8 cellular contexts compared by ENCODE assay signal in genomic region chr1:201539561-201540404, GRCh38. TPM values are rescaled to one million over a fixed set of nuclear protein-coding genes. Genes with fewer than 3 reads are reported as not detected.
DNase-seq lines count a peak whose midpoint lies in the region; ATAC-seq and TF ChIP-seq lines count a peak whose summit lies in the region.

No MANE protein-coding gene starts in this region.

- CTCF ChIA-PET in PC-3 (lab: Charles Lee) = interaction anchor here (0.8 to 0.9 kb wide), 2 partner anchors 20 to 136 kb away, joined by 3 read pairs; no protein-coding TSS in a partner anchor

- H3K27ac Mint-ChIP-seq in stimulated activated naive B cell treated with anti-CD40 and anti-IgM and Interleukin-4, amounts not matched to agents 10 μg/mL and 1 μg/mL and 100 μg/mL, for 72 hours = no peak overlapping the region

- H3K27me3 ChIP-seq in PC-3 (ENCODE audit: low read length) = no peaks in the 10 kb centered on the region

- ATAC-seq in PC-3 (peak; percentile 32), left lobe of liver (peak; percentile 38), GM19452 (IDR thresholded peaks at IDR 0.05; ENCODE audit: unreplicated experiment) (no peak), HG02678 (IDR thresholded peaks at IDR 0.05; ENCODE audit: unreplicated experiment) (no peak)
- ATAC-seq in stimulated activated naive B cell treated with anti-CD40 and anti-IgM and Interleukin-4, amounts not matched to agents 10 μg/mL and 1 μg/mL and 100 μg/mL, for 72 hours (replicated peaks) = peak; percentile 13 to 14

- H3K79me2 ChIP-seq in PC-3 (ENCODE audit: low read length) = no peaks in the 10 kb centered on the region

- TF ChIP-seq CTCF in PC-3 (conservative IDR thresholded peaks at IDR 0.05; ENCODE audit: low read depth, low read length) = no peak

- H3K4me1 Mint-ChIP-seq in stimulated activated naive B cell treated with anti-CD40 and anti-IgM and Interleukin-4, amounts not matched to agents 10 μg/mL and 1 μg/mL and 100 μg/mL, for 72 hours = peaks cover 36 to 53% of the 10 kb centered on the region in 2 donors

- intact Hi-C loops in PC-3 (cut with micrococcal nuclease) = no loop called here

- peak overlapping the region; percentile 79 for H3K4me3 ChIP-seq in PC-3 (ENCODE audit: low read length)

- no peaks in the 10 kb centered on the region for H4K20me1 ChIP-seq in PC-3 (ENCODE audit: low read length)

- no peaks in the 10 kb centered on the region for H3K9me2 ChIP-seq in PC-3 (replicated peaks; ENCODE audit: low read length)

- H3K9me3 ChIP-seq in PC-3 (ENCODE audit: low read length) = no peaks in the 10 kb centered on the region

- no peak overlapping the region for H3K27ac ChIP-seq in PC-3 (ENCODE audit: low read length)

- peak overlapping the region; percentile 62 to 81 for H3K4me3 Mint-ChIP-seq in stimulated activated naive B cell treated with anti-CD40 and anti-IgM and Interleukin-4, amounts not matched to agents 10 μg/mL and 1 μg/mL and 100 μg/mL, for 72 hours

- BruUV-seq in PC-3 (replicated peaks; lab: Mats Ljungman, UMichigan) = TSS peak; percentile 38

- H3K36me3 Mint-ChIP-seq in stimulated activated naive B cell treated with anti-CD40 and anti-IgM and Interleukin-4, amounts not matched to agents 10 μg/mL and 1 μg/mL and 100 μg/mL, for 72 hours = no peaks in the 10 kb centered on the region

- H3K4me2 ChIP-seq in PC-3 (ENCODE audit: low read length) = peak overlapping the region; percentile 90

- H3K36me3 ChIP-seq in PC-3 (ENCODE audit: low read depth, low read length) = no peaks in the 10 kb centered on the region

- peaks cover 59 to 63% of the 10 kb centered on the region in 2 donors for H3K27me3 Mint-ChIP-seq in stimulated activated naive B cell treated with anti-CD40 and anti-IgM and Interleukin-4, amounts not matched to agents 10 μg/mL and 1 μg/mL and 100 μg/mL, for 72 hours

- no peaks in the 10 kb centered on the region for H3K9me3 Mint-ChIP-seq in stimulated activated naive B cell treated with anti-CD40 and anti-IgM and Interleukin-4, amounts not matched to agents 10 μg/mL and 1 μg/mL and 100 μg/mL, for 72 hours

- H3K4me1 ChIP-seq in PC-3 (ENCODE audit: insufficient read depth, low read length) = peaks cover 31% of the 10 kb centered on the region

- peak overlapping the region; percentile 94 for H2AFZ ChIP-seq in PC-3 (ENCODE audit: low read length)

- H3F3A ChIP-seq in PC-3 (ENCODE audit: low read length, unreplicated experiment) = no peaks in the 10 kb centered on the region

- POLR2A ChIA-PET in PC-3 (lab: Charles Lee; ENCODE audit: unreplicated experiment) = interaction anchor here (0.6 kb wide), 1 partner anchor 502 kb away, joined by 3 read pairs; no protein-coding TSS in a partner anchor

- peak overlapping the region; percentile 32; the same call in 1 of the 2 replicates for H3K9ac ChIP-seq in PC-3 (ENCODE audit: low read length)

- DNase-seq in A172 (ENCODE audit: low spot score) (peak; percentile 83), H4 (ENCODE audit: low spot score) (peak; percentile 54), PC-3 (peak; percentile 33), dermis blood vessel endothelial cell (peak; percentile 87), left lobe of liver (ENCODE audit: low spot score) (no peak)
- no peak for DNase-seq in stimulated activated naive B cell treated with anti-CD40 and anti-IgM and Interleukin-4, amounts not matched to agents 10 μg/mL and 1 μg/mL and 100 μg/mL, for 72 hours

RNA-seq across cellular contexts. Expression of gene NAV1, which starts 0.9 kb away (rescaled TPM):
- 29.7 and 40.3 TPM in 2 replicates for total RNA-seq in A172 (2014; rRNA removed; shearing (Covaris generic))
- total RNA-seq in H4 (2014; rRNA removed; shearing (Covaris generic)) = 13.1 and 16.1 TPM in 2 replicates
- total RNA-seq in PC-3 (2014; rRNA removed) (2.6 and 6.5 TPM in 2 replicates), dermis blood vessel endothelial cell (16.5 and 27.0 TPM in 2 replicates), left lobe of liver (4.6 TPM)

RNA-seq across cellular contexts. Expression of gene CSRP1, which starts 32.9 kb away (rescaled TPM):
- total RNA-seq in A172 (2014; rRNA removed; shearing (Covaris generic)) = 573 and 611 TPM in 2 replicates
- total RNA-seq in H4 (2014; rRNA removed; shearing (Covaris generic)) = 402 and 518 TPM in 2 replicates
- total RNA-seq in PC-3 (2014; rRNA removed) = 147 and 189 TPM in 2 replicates
- 256 and 443 TPM in 2 replicates for total RNA-seq in dermis blood vessel endothelial cell
- 67.7 TPM for total RNA-seq in left lobe of liver

Comparison
In these comparisons a context has a peak if more than half of its experiments do, and no peak if none do; other contexts are left out.
1. DNase-seq: peak in A172 (single experiment), H4 (single experiment), PC-3 (single experiment) and dermis blood vessel endothelial cell (single experiment); none in left lobe of liver (single experiment) and stimulated activated naive B cell treated with anti-CD40 and anti-IgM and Interleukin-4, amounts not matched to agents 10 μg/mL and 1 μg/mL and 100 μg/mL, for 72 hours (single experiment).
2. ATAC-seq: peak in PC-3 (single experiment), left lobe of liver (single experiment) and stimulated activated naive B cell treated with anti-CD40 and anti-IgM and Interleukin-4, amounts not matched to agents 10 μg/mL and 1 μg/mL and 100 μg/mL, for 72 hours (2 of 2); none in GM19452 (single experiment) and HG02678 (single experiment).